In the genomic region with DNA sequence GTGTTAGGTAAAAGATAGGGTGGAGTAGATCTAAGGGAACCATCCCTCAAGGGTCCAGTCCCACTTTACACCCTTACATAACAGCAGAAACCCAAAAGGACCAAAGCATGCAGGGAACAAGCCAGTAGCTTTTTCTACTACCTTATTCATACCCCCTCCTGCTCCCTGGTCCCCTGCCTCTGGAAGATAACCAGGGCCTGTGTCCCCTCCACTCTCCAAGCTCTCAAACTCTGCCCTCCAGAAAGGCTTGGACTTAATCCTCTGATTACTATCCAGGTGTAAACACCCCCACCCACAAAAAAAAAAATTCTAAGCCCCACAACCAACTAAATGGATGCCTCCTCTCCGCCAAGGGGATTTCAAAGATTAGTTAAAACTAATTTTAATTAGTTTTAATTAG, we compare ENCODE assay signal across 22 cellular contexts. TPM values are rescaled to one million over a fixed set of nuclear protein-coding genes. Genes with fewer than 3 reads are reported as not detected.
DNase-seq lines count a peak whose midpoint lies in the region; ATAC-seq and TF ChIP-seq lines count a peak whose summit lies in the region.
"Had no signal": no experiment of that assay in that cellular context is flagged by ENCODE, and none has a peak within 500 bp of the region (broad histone marks: within the 10 kb centered on the region; RNA-seq: fewer than 3 reads in every experiment).

No MANE protein-coding gene starts in this region.

- no peak overlapping the region for H2AK5ac ChIP-seq in trophoblast cell (ENCODE audit: low read length)

- no peak overlapping the region for H4K8ac ChIP-seq in trophoblast cell (ENCODE audit: low read depth, low read length)

- H3K9me3 ChIP-seq in DND-41 (ENCODE audit: insufficient read depth, low read length, severe bottlenecking) = no peaks in the 10 kb centered on the region
- peaks cover 14% of the 10 kb centered on the region for H3K9me3 ChIP-seq in endodermal cell (ENCODE audit: control insufficient read depth, low read length)
- no peaks in the 10 kb centered on the region for H3K9me3 ChIP-seq in trophoblast cell (ENCODE audit: insufficient read depth, low read depth, low read length)
- H3K9me3 ChIP-seq: BLaER1 had no signal

- H3K4me2 ChIP-seq in DND-41 (ENCODE audit: insufficient read depth, low read length) (no peak overlapping the region), trophoblast cell (ENCODE audit: low read length) (no peak overlapping the region)
- H3K4me2 ChIP-seq: BLaER1 had no signal

- no peaks in the 10 kb centered on the region for H4K20me1 ChIP-seq in DND-41 (ENCODE audit: insufficient read depth, low read length)
- H4K20me1 ChIP-seq: BLaER1 had no signal

- no peaks in the 10 kb centered on the region for H3K27me3 Mint-ChIP-seq in endodermal cell (ENCODE audit: insufficient read depth)
- H3K27me3 Mint-ChIP-seq: CD4-positive, alpha-beta memory T cell had no signal

- ATAC-seq in DND-41 (ENCODE audit: insufficient read depth, low read depth) = no peak
- ATAC-seq: GM12878, HCT116 had no signal

- TF ChIP-seq CTCF in DND-41 (IDR thresholded peaks at IDR 0.05; ENCODE audit: borderline replicate concordance, extremely low read depth, low read length, poor library complexity, severe bottlenecking) = no peak
- no peak for TF ChIP-seq CTCF in endodermal cell (conservative IDR thresholded peaks at IDR 0.05)

- WGBS in endodermal cell (ENCODE audit: insufficient coverage in 1 of 2, insufficient read length in 1 of 2), 2 experiments = no CpG with 5 or more reads among the region's 1 CpG
- no CpG with 5 or more reads among the region's 1 CpG for WGBS in trophoblast cell (ENCODE audit: extremely low coverage, insufficient coverage, insufficient read length)

- H3K9ac ChIP-seq in DND-41 (ENCODE audit: low read depth, low read length) (no peak overlapping the region), endodermal cell (ENCODE audit: extremely low read depth, low read length, poor library complexity, severe bottlenecking) (peak overlapping the region; percentile 14), trophoblast cell (ENCODE audit: low read length) (no peak overlapping the region)
- H3K9ac ChIP-seq: BLaER1, GM23248 had no signal

- H3K23ac ChIP-seq in trophoblast cell (ENCODE audit: low read length) = no peak overlapping the region

- peaks cover 2% of the 10 kb centered on the region for H3K9me3 Mint-ChIP-seq in endodermal cell
- H3K9me3 Mint-ChIP-seq: CD4-positive, alpha-beta memory T cell; HFFc6 had no signal

- H3K36me3 ChIP-seq in DND-41 (ENCODE audit: insufficient read depth, low read length) = no peaks in the 10 kb centered on the region
- H3K36me3 ChIP-seq in endodermal cell (ENCODE audit: control insufficient read depth, insufficient read depth, low read length) = no peaks in the 10 kb centered on the region
- H3K36me3 ChIP-seq in trophoblast cell (ENCODE audit: control insufficient read depth in 1 of 2, insufficient read depth in 2 of 2, low read length in 2 of 2) = no peaks in the 10 kb centered on the region
- H3K36me3 ChIP-seq: BLaER1 had no signal

- H3K14ac ChIP-seq in trophoblast cell (ENCODE audit: low read length) = peak overlapping the region; percentile 39

- H3K4ac ChIP-seq in trophoblast cell (ENCODE audit: low read depth, low read length) = no peak overlapping the region

- no peaks in the 10 kb centered on the region for H3K36me3 Mint-ChIP-seq in endodermal cell (ENCODE audit: low read depth)
- H3K36me3 Mint-ChIP-seq: CD14-positive monocyte; CD4-positive, alpha-beta memory T cell had no signal

- H3K18ac ChIP-seq in trophoblast cell (ENCODE audit: low read length) = no peak overlapping the region

- H3K4me3 ChIP-seq in DND-41 (ENCODE audit: low read depth in 1 of 2, low read length in 2 of 2) (no peak overlapping the region), endodermal cell (ENCODE audit: low read length) (peak overlapping the region; percentile 65), trophoblast cell (ENCODE audit: low read depth, low read length) (no peak overlapping the region)
- H3K4me3 ChIP-seq: BLaER1, GM12878, GM23248 had no signal

- H4K91ac ChIP-seq in trophoblast cell (ENCODE audit: low read depth, low read length) = no peak overlapping the region

- H3K79me2 ChIP-seq in DND-41 (ENCODE audit: insufficient read depth, low read length) (no peaks in the 10 kb centered on the region), trophoblast cell (ENCODE audit: control insufficient read depth, insufficient read depth, low read length, poor library complexity) (no peaks in the 10 kb centered on the region)

- H3K4me1 ChIP-seq in DND-41 (ENCODE audit: insufficient read depth, low read length) (no peaks in the 10 kb centered on the region), endodermal cell (ENCODE audit: control insufficient read depth, insufficient read depth, low read length) (peaks cover 5% of the 10 kb centered on the region), trophoblast cell (ENCODE audit: control insufficient read depth in 1 of 2, insufficient read depth in 2 of 2, low read length in 2 of 2) (peaks cover 0 to 2% of the 10 kb centered on the region in 2 experiments)

- H3K4me1 Mint-ChIP-seq in endodermal cell = peaks cover 18% of the 10 kb centered on the region
- H3K4me1 Mint-ChIP-seq: CD4-positive, alpha-beta memory T cell had no signal

- H2BK5ac ChIP-seq in trophoblast cell (ENCODE audit: low read depth, low read length, poor library complexity) = no peak overlapping the region

- H3K4me3 Mint-ChIP-seq in endodermal cell = no peak overlapping the region
- H3K4me3 Mint-ChIP-seq: CD14-positive monocyte; CD4-positive, alpha-beta memory T cell; HFFc6 had no signal

- peak overlapping the region; percentile 71 for H2BK12ac ChIP-seq in trophoblast cell (ENCODE audit: low read length)

- no peaks in the 10 kb centered on the region for H3K79me1 ChIP-seq in trophoblast cell (ENCODE audit: low read length)

- H3K27me3 ChIP-seq in DND-41 (ENCODE audit: insufficient read depth, low read length, poor library complexity) = no peaks in the 10 kb centered on the region
- H3K27me3 ChIP-seq in endodermal cell (ENCODE audit: control insufficient read depth, insufficient read depth, low read length, poor library complexity, severe bottlenecking) = no peaks in the 10 kb centered on the region
- no peaks in the 10 kb centered on the region for H3K27me3 ChIP-seq in trophoblast cell (ENCODE audit: insufficient read depth, low read length)
- H3K27me3 ChIP-seq: BLaER1 had no signal

- H2BK120ac ChIP-seq in trophoblast cell (ENCODE audit: insufficient read depth, low read length, poor library complexity) = no peak overlapping the region

- H4K12ac ChIP-seq in trophoblast cell (ENCODE audit: low read depth, low read length) = no peak overlapping the region

- H3K27ac Mint-ChIP-seq in endodermal cell = peak overlapping the region; percentile 80
- H3K27ac Mint-ChIP-seq: CD4-positive, alpha-beta memory T cell; HFFc6 had no signal

- no peak overlapping the region for H3K27ac ChIP-seq in DND-41 (ENCODE audit: low read length)
- H3K27ac ChIP-seq in endodermal cell (ENCODE audit: low read depth, low read length) = no peak overlapping the region
- no peak overlapping the region for H3K27ac ChIP-seq in trophoblast cell (ENCODE audit: low read depth, low read length)
- H3K27ac ChIP-seq: BLaER1, GM23248 had no signal

- DNase-seq in DND-41 (no peak), NCI-H82 treated with DMSO at 0.1 percent for 48 hours (lab: John Stamatoyannopoulos, UW; ENCODE audit: unreplicated experiment) (peak; percentile 78), endodermal cell (no peak), trophoblast cell (no peak), D341Med (ENCODE audit: low spot score) (no peak), putamen (ENCODE audit: low spot score) (no peak), cerebellar nuclear complex (lab: John Stamatoyannopoulos, UW) (no peak)
- DNase-seq: 8988T; CD4-positive, alpha-beta memory T cell; DMS79 treated with DMSO at 0.1 percent for 48 hours; EL; H7; HFFc6; IMR-90 had no signal

- H2AFZ ChIP-seq in DND-41 (ENCODE audit: low read depth, low read length) = 0 out of 2 replicates have a peak overlapping the region, but pooled peaks have one; percentile 4
- H2AFZ ChIP-seq in trophoblast cell (ENCODE audit: insufficient read depth, low read length, poor library complexity) = no peak overlapping the region
- H2AFZ ChIP-seq: GM23248 had no signal

RNA-seq across cellular contexts. Expression of gene STRIT1, which starts 33.9 kb away (rescaled TPM):
- total RNA-seq in endodermal cell = not detected
- not detected for polyA plus RNA-seq in endodermal cell (2013, experiment 1 of 2)
- not detected for polyA plus RNA-seq in endodermal cell (2013, experiment 2 of 2)
- polyA plus RNA-seq in trophoblast cell (2013) = not detected in 2 replicates
- total RNA-seq: A673; CD4-positive, alpha-beta memory T cell; G401; GM12878; GM23248; H7; HFFc6; IMR-90 had no signal
- polyA plus RNA-seq: AG04450; CD14-positive monocyte; CD4-positive, alpha-beta memory T cell; GM12878; GM23248; IMR-90 had no signal
